ENCODE assay signal across 29 cellular contexts in genomic region chr4:98026362-98026761, GRCh38.
DNase-seq lines count a peak whose midpoint lies in the region; ATAC-seq, FAIRE-seq and TF ChIP-seq lines count a peak whose summit lies in the region.
"Had no signal": no experiment of that assay in that cellular context is flagged by ENCODE, and none has a peak within 500 bp of the region (broad histone marks: within the 10 kb centered on the region; RNA-seq: fewer than 3 reads in every experiment).

No MANE protein-coding gene starts in this region.

- no peaks in the 10 kb centered on the region for H3K36me3 Mint-ChIP-seq in activated naive CD8-positive, alpha-beta T cell treated with anti-CD3 and anti-CD28 coated beads for 36 hours
- H3K36me3 Mint-ChIP-seq: CD14-positive monocyte had no signal

- RAD21 ChIA-PET in GM12878 (lab: Charles Lee; ENCODE audit: unreplicated experiment), result no interaction called here

- no peaks in the 10 kb centered on the region for H3K4me1 ChIP-seq in GM12878 (ENCODE audit: control insufficient read depth, insufficient read depth, low read length)

- no peak overlapping the region for H3K9ac ChIP-seq in GM12878 (ENCODE audit: control insufficient read depth, insufficient read depth, low read length)
- H3K9ac ChIP-seq: GM23248 had no signal

- no peaks in the 10 kb centered on the region for H3K36me3 ChIP-seq in GM12878 (ENCODE audit: control insufficient read depth in 2 of 2, insufficient read depth in 2 of 2, low read length in 1 of 2)
- H3K36me3 ChIP-seq: BE2C had no signal

- H3K27me3 Mint-ChIP-seq in activated naive CD8-positive, alpha-beta T cell treated with anti-CD3 and anti-CD28 coated beads for 36 hours, result no peaks in the 10 kb centered on the region
- H3K27me3 Mint-ChIP-seq: CD8-positive, alpha-beta memory T cell; T-helper 17 cell had no signal

- H3K9me3 ChIP-seq in GM12878 (replicated peaks; ENCODE audit: control insufficient read depth, insufficient read depth, low read length), result no peaks in the 10 kb centered on the region; the same call in 1 of the 3 replicates
- H3K9me3 ChIP-seq: BE2C had no signal

- H3K27me3 ChIP-seq in GM12878 (replicated peaks in 1 of 2; ENCODE audit: control insufficient read depth in 2 of 2, insufficient read depth in 2 of 2, low read length in 1 of 2), result no peaks in the 10 kb centered on the region
- H3K27me3 ChIP-seq: BE2C had no signal

- H4K20me1 ChIP-seq in GM12878 (ENCODE audit: control insufficient read depth, insufficient read depth), result no peaks in the 10 kb centered on the region

- TF ChIP-seq RAD21 in GM12878 (IDR thresholded peaks at IDR 0.05; ENCODE audit: insufficient read depth, low read depth, low read length), result no peak

- no peaks in the 10 kb centered on the region for H3K79me2 ChIP-seq in GM12878 (ENCODE audit: control insufficient read depth, insufficient read depth, low read length)

- in situ Hi-C loops in GM12878 (cut with MboI), result no loop called here

- H3K27ac Mint-ChIP-seq in activated naive CD8-positive, alpha-beta T cell treated with anti-CD3 and anti-CD28 coated beads for 36 hours, result no peak overlapping the region
- H3K27ac Mint-ChIP-seq: CD14-positive monocyte; CD8-positive, alpha-beta memory T cell; T-helper 17 cell had no signal

- no peak overlapping the region for H3K4me3 ChIP-seq in GM12878
- H3K4me3 ChIP-seq: GM23248, K562, SK-N-MC had no signal

- intact Hi-C loops in GM12878 (cut with micrococcal nuclease; ENCODE audit: unreplicated experiment), result no loop called here

- WGBS in GM12878 (ENCODE audit: insufficient coverage, insufficient replicate concordance, low lambda C conversion rate, missing lambda C conversion rate), result 55% methylated on average over 3 of the region's 3 CpGs

- peak; percentile 40; the same call in 1 of the 3 replicates for ATAC-seq in GM12878
- no peak for ATAC-seq in HG02763 (IDR thresholded peaks at IDR 0.05; ENCODE audit: unreplicated experiment)
- ATAC-seq: K562, PC-3, T-helper 17 cell had no signal

- no peak overlapping the region for H3K27ac ChIP-seq in GM12878 (ENCODE audit: control insufficient read depth, insufficient read depth)
- H3K27ac ChIP-seq: 22Rv1, GM23248, SK-N-MC had no signal

- no peak overlapping the region for H3K4me2 ChIP-seq in GM12878 (ENCODE audit: control insufficient read depth, insufficient read depth)

- H3K9me3 Mint-ChIP-seq in activated naive CD8-positive, alpha-beta T cell treated with anti-CD3 and anti-CD28 coated beads for 36 hours, result peaks cover 3% of the 10 kb centered on the region

- no peak for TF ChIP-seq EP300 in GM12878 (IDR thresholded peaks at IDR 0.05; ENCODE audit: borderline replicate concordance in 1 of 2, control insufficient read depth in 1 of 2, low read depth in 2 of 2, low read length in 2 of 2)

- no peak for TF ChIP-seq CTCF in GM12878 (IDR thresholded peaks at IDR 0.05 in 2 of 3, conservative IDR thresholded peaks at IDR 0.05 in 1 of 3; ENCODE audit: control insufficient read depth in 2 of 3, extremely low read depth in 1 of 3, insufficient read depth in 1 of 3, low read depth in 3 of 3, low read length in 3 of 3)

- no peak overlapping the region for H2AFZ ChIP-seq in GM12878 (ENCODE audit: control insufficient read depth, low read depth, low read length)
- H2AFZ ChIP-seq: GM23248 had no signal

- POLR2A ChIA-PET in GM12878 (lab: Charles Lee), result no interaction called here

- CTCF ChIA-PET in GM12878 (lab: Yijun Ruan, JAX), result interaction anchor here (1.0 to 1.6 kb wide), 2 partner anchors 18 to 21 kb away, joined by 3 read pairs; no protein-coding TSS in a partner anchor

- no peak for TF ChIP-seq POLR2A in GM12878 (IDR thresholded peaks at IDR 0.05; ENCODE audit: low read depth, low read length)

- no peaks in the 10 kb centered on the region for H3K4me1 Mint-ChIP-seq in activated naive CD8-positive, alpha-beta T cell treated with anti-CD3 and anti-CD28 coated beads for 36 hours
- H3K4me1 Mint-ChIP-seq: CD8-positive, alpha-beta memory T cell; T-helper 17 cell had no signal

- H3K4me3 Mint-ChIP-seq in activated naive CD8-positive, alpha-beta T cell treated with anti-CD3 and anti-CD28 coated beads for 36 hours, result no peak overlapping the region
- H3K4me3 Mint-ChIP-seq: CD14-positive monocyte; CD8-positive, alpha-beta memory T cell; T-helper 17 cell had no signal

- SMC1A ChIA-PET in GM12878 (lab: Charles Lee; ENCODE audit: uncharacterized antibody, unreplicated experiment), result interaction anchor here (1.2 kb wide), 1 partner anchor 21 kb away, joined by 3 read pairs; no protein-coding TSS in a partner anchor

- FAIRE-seq in GM12878 (lab: Jason Lieb, UNC), result no peak
- FAIRE-seq: GM12892, K562 had no signal

- peak; percentile 13 for DNase-seq in SIG-M5 treated with dmso at 0.1 percent for 504 hours (lab: John Stamatoyannopoulos, UW; ENCODE audit: unreplicated experiment)
- DNase-seq in SIG-M5 (lab: John Stamatoyannopoulos, UW), result no peak
- peak; percentile 93 for DNase-seq in MV-4-11 (lab: John Stamatoyannopoulos, UW)
- peak; percentile 4 for DNase-seq in NOMO-1 treated with dmso at 0.1 percent for 144 hours (lab: John Stamatoyannopoulos, UW; ENCODE audit: unreplicated experiment)
- no peak for DNase-seq in GM12878 (ENCODE audit: low read depth, low spot score)
- no peak for DNase-seq in NCI-H146 (lab: John Stamatoyannopoulos, UW)
- DNase-seq in activated naive CD8-positive, alpha-beta T cell treated with anti-CD3 and anti-CD28 coated beads for 36 hours, result no peak
- DNase-seq: ACHN; BE2C; Calu3; CD8-positive, alpha-beta memory T cell; DMS79 treated with DMSO at 0.1 percent for 48 hours; GF-D8; GM23248; H7; NCI-H1105; NCI-H1436 treated with DMSO at 0.1 percent for 48 hours; NCI-H2029; NCI-H510A; NCI-H69; PC-3; Right ventricle myocardium superior; T-helper 17 cell had no signal

- BruUV-seq in GM12878 (replicated peaks; lab: Mats Ljungman, UMichigan), result no TSS peak

TF ChIP-seq in GM12878, 131 proteins besides CTCF, POLR2A, EP300 and RAD21:
- TF ChIP-seq RELA (IDR thresholded peaks at IDR 0.05; ENCODE audit: borderline replicate concordance, partially characterized antibody) (no peak), NR2F1 (conservative IDR thresholded peaks at IDR 0.05) (no peak), NRF1 (conservative IDR thresholded peaks at IDR 0.05; ENCODE audit: low read depth, low read length) (no peak), IKZF2 (IDR thresholded peaks at IDR 0.05) (no peak), SMAD5 (IDR thresholded peaks at IDR 0.05; ENCODE audit: low read depth) (no peak), SRF (IDR thresholded peaks at IDR 0.05; ENCODE audit: low read depth in 2 of 2, low read length in 2 of 2) (no peak), JUND (IDR thresholded peaks at IDR 0.05; ENCODE audit: low read depth, low read length) (no peak), LARP7 (IDR thresholded peaks at IDR 0.05) (no peak), MEF2B (IDR thresholded peaks at IDR 0.05; ENCODE audit: partially characterized antibody, poor library complexity, severe bottlenecking) (no peak), FOXK2 (IDR thresholded peaks at IDR 0.05) (no peak), ELK1 (IDR thresholded peaks at IDR 0.05; ENCODE audit: low read depth, low read length) (no peak), IRF5 (IDR thresholded peaks at IDR 0.05; ENCODE audit: borderline replicate concordance) (no peak), SMARCA5 (IDR thresholded peaks at IDR 0.05) (no peak), RB1 (IDR thresholded peaks at IDR 0.05; ENCODE audit: borderline replicate concordance) (no peak), RUNX3 (IDR thresholded peaks at IDR 0.05; ENCODE audit: low read length) (no peak), SREBF2 (IDR thresholded peaks at IDR 0.05; ENCODE audit: low read length) (no peak)

Comparison
In these comparisons a context has a peak if more than half of its experiments do, and no peak if none do; other contexts are left out.
1. DNase-seq: peak in SIG-M5 treated with dmso at 0.1 percent for 504 hours (single experiment), MV-4-11 (single experiment) and NOMO-1 treated with dmso at 0.1 percent for 144 hours (single experiment); none in SIG-M5 (single experiment), GM12878 (single experiment), NCI-H146 (single experiment) and activated naive CD8-positive, alpha-beta T cell treated with anti-CD3 and anti-CD28 coated beads for 36 hours (single experiment).